In the genomic region with DNA sequence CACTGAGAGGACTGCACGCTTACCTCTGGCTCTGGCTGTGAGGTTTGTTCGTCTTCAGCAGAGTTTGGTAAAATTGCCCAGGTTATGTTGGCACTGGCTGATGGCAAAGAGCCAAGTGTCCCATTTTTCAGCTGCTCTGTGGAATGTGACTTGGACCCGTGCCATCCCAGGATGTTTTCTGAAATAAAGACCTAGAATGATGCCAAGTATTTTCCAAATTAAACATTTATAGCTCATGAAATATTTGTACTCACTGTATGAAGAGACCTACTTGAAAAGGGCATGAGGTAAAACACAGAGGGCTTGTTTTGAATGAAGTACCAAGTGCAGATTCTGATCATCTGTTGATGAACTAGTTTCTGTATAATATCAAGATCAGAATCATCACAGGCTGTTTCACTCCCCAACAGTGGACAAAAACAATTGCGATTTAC, we compare ENCODE assay signal across 18 cellular contexts.
A peak's percentile ranks its signal among the peaks of the same experiment; 100 is the strongest.
DNase-seq lines count a peak whose midpoint lies in the region; ATAC-seq and TF ChIP-seq lines count a peak whose summit lies in the region.
"Had no signal": no experiment of that assay in that cellular context is flagged by ENCODE, and none has a peak within 500 bp of the region (broad histone marks: within the 10 kb centered on the region; RNA-seq: fewer than 3 reads in every experiment).

No MANE protein-coding gene starts in this region.

- peak; percentile 40 to 53 for DNase-seq in NCI-H2081 (lab: John Stamatoyannopoulos, UW)
- DNase-seq in NCI-H2081 treated with DMSO at 0.1 percent for 48 hours (lab: John Stamatoyannopoulos, UW): no peak
- DNase-seq in PC-3: peak; percentile 58
- peak; percentile 8 for DNase-seq in fibroblast of the aortic adventitia (ENCODE audit: low read depth)
- DNase-seq in testis: peak; percentile 33
- DNase-seq in stimulated activated naive CD8-positive, alpha-beta T cell treated with anti-CD3 and anti-CD28 coated beads, Interleukin-15, amount 100 ng/mL, for 72 hours: no peak
- no peak for DNase-seq in trophoblast cell
- DNase-seq: activated CD4-positive, alpha-beta T cell treated with anti-CD3 and anti-CD28 coated beads for 4 hours; activated T-cell treated with anti-CD3 and anti-CD28 coated beads, Interleukin-2, amount 50 U/mL, for 4 hours; CD4-positive, CD25-positive, alpha-beta regulatory T cell; colonic mucosa; GOT3; NCI-H1930; T-helper 17 cell had no signal

- H3K79me2 ChIP-seq in PC-3 (ENCODE audit: low read length) (no peaks in the 10 kb centered on the region), trophoblast cell (ENCODE audit: control insufficient read depth, insufficient read depth, low read length, poor library complexity) (no peaks in the 10 kb centered on the region)
- H3K79me2 ChIP-seq: hepatocyte had no signal

- H2BK5ac ChIP-seq in trophoblast cell (ENCODE audit: low read depth, low read length, poor library complexity): no peak overlapping the region

- H3K4me3 ChIP-seq in PC-3 (ENCODE audit: low read length) (no peak overlapping the region), fibroblast of the aortic adventitia (ENCODE audit: low read depth, low read length) (no peak overlapping the region), testis (no peak overlapping the region), trophoblast cell (ENCODE audit: low read depth, low read length) (no peak overlapping the region)
- H3K4me3 ChIP-seq: colonic mucosa, hepatocyte, skin epidermis had no signal

- WGBS in testis, 2 donors: 69 to 77% methylated on average over 4 of the region's 4 CpGs
- no CpG with 5 or more reads among the region's 4 CpGs for WGBS in trophoblast cell (ENCODE audit: extremely low coverage, insufficient coverage, insufficient read length)

- peaks cover 16% of the 10 kb centered on the region for H3K27me3 Mint-ChIP-seq in stimulated activated naive CD8-positive, alpha-beta T cell treated with anti-CD3 and anti-CD28 coated beads, Interleukin-15, amount 100 ng/mL, for 72 hours

- TF ChIP-seq CTCF in PC-3 (conservative IDR thresholded peaks at IDR 0.05; ENCODE audit: low read depth, low read length): no peak
- no peak for TF ChIP-seq CTCF in fibroblast of the aortic adventitia (IDR thresholded peaks at IDR 0.05; ENCODE audit: insufficient read depth, low read length)
- TF ChIP-seq CTCF in testis (IDR thresholded peaks at IDR 0.05): no peak

- H4K91ac ChIP-seq in trophoblast cell (ENCODE audit: low read depth, low read length): no peak overlapping the region

- H3K9me3 ChIP-seq in PC-3 (ENCODE audit: low read length) (no peaks in the 10 kb centered on the region), testis (no peaks in the 10 kb centered on the region), trophoblast cell (ENCODE audit: insufficient read depth, low read depth, low read length) (no peaks in the 10 kb centered on the region)
- H3K9me3 ChIP-seq: colonic mucosa had no signal

- no peaks in the 10 kb centered on the region for H3K9me3 Mint-ChIP-seq in stimulated activated naive CD8-positive, alpha-beta T cell treated with anti-CD3 and anti-CD28 coated beads, Interleukin-15, amount 100 ng/mL, for 72 hours
- H3K9me3 Mint-ChIP-seq: activated T-cell treated with anti-CD3 and anti-CD28 coated beads, Interleukin-2, amount 50 U/mL, for 4 hours; CD4-positive, CD25-positive, alpha-beta regulatory T cell; neural crest cell had no signal

- no peaks in the 10 kb centered on the region for H3K4me1 Mint-ChIP-seq in stimulated activated naive CD8-positive, alpha-beta T cell treated with anti-CD3 and anti-CD28 coated beads, Interleukin-15, amount 100 ng/mL, for 72 hours
- H3K4me1 Mint-ChIP-seq: CD4-positive, CD25-positive, alpha-beta regulatory T cell; neural crest cell had no signal

- no peak overlapping the region for H3K27ac Mint-ChIP-seq in stimulated activated naive CD8-positive, alpha-beta T cell treated with anti-CD3 and anti-CD28 coated beads, Interleukin-15, amount 100 ng/mL, for 72 hours
- H3K27ac Mint-ChIP-seq: T-helper 17 cell had no signal

- H2AFZ ChIP-seq in PC-3 (ENCODE audit: low read length): no peak overlapping the region
- no peak overlapping the region for H2AFZ ChIP-seq in trophoblast cell (ENCODE audit: insufficient read depth, low read length, poor library complexity)
- H2AFZ ChIP-seq: hepatocyte had no signal

- H4K8ac ChIP-seq in trophoblast cell (ENCODE audit: low read depth, low read length): no peak overlapping the region

- no peak overlapping the region for H2BK120ac ChIP-seq in trophoblast cell (ENCODE audit: insufficient read depth, low read length, poor library complexity)

- H3K4me3 Mint-ChIP-seq in stimulated activated naive CD8-positive, alpha-beta T cell treated with anti-CD3 and anti-CD28 coated beads, Interleukin-15, amount 100 ng/mL, for 72 hours: no peak overlapping the region
- H3K4me3 Mint-ChIP-seq: activated T-cell treated with anti-CD3 and anti-CD28 coated beads, Interleukin-2, amount 50 U/mL, for 4 hours; CD4-positive, CD25-positive, alpha-beta regulatory T cell; neural crest cell; T-helper 17 cell had no signal

- H3K4ac ChIP-seq in trophoblast cell (ENCODE audit: low read depth, low read length): no peak overlapping the region

- no peak overlapping the region for H3K27ac ChIP-seq in PC-3 (ENCODE audit: low read length)
- no peak overlapping the region for H3K27ac ChIP-seq in testis
- no peak overlapping the region for H3K27ac ChIP-seq in trophoblast cell (ENCODE audit: low read depth, low read length)
- H3K27ac ChIP-seq: colonic mucosa, hepatocyte, skin epidermis had no signal

- H3K23ac ChIP-seq in trophoblast cell (ENCODE audit: low read length): no peak overlapping the region

- H3K36me3 ChIP-seq in PC-3 (ENCODE audit: low read depth, low read length) (no peaks in the 10 kb centered on the region), testis (ENCODE audit: low read depth, missing control alignments) (no peaks in the 10 kb centered on the region), trophoblast cell (ENCODE audit: control insufficient read depth in 1 of 2, insufficient read depth in 2 of 2, low read length in 2 of 2) (peaks cover 0 to 3% of the 10 kb centered on the region in 2 experiments)
- H3K36me3 ChIP-seq: colonic mucosa had no signal

- intact Hi-C loops in PC-3 (cut with micrococcal nuclease) (loop anchor here (10.0 kb wide), 1 partner anchor 412 kb away; no protein-coding TSS in a partner anchor), testis (cut with DNase I; ENCODE audit: low total_unique reads) (no loop called here)

- no peak overlapping the region for H4K12ac ChIP-seq in trophoblast cell (ENCODE audit: low read depth, low read length)

- H3K4me1 ChIP-seq in PC-3 (ENCODE audit: insufficient read depth, low read length) (peaks cover 10% of the 10 kb centered on the region; the same call in 1 of the 2 replicates), testis (peaks cover 3% of the 10 kb centered on the region), trophoblast cell (ENCODE audit: control insufficient read depth in 1 of 2, insufficient read depth in 2 of 2, low read length in 2 of 2) (no peaks in the 10 kb centered on the region)
- H3K4me1 ChIP-seq: colonic mucosa had no signal

- H3K14ac ChIP-seq in trophoblast cell (ENCODE audit: low read length): no peak overlapping the region

- CTCF ChIA-PET in PC-3 (lab: Charles Lee): no interaction called here

- no peaks in the 10 kb centered on the region for H3K79me1 ChIP-seq in trophoblast cell (ENCODE audit: low read length)

- H3K9ac ChIP-seq in PC-3 (ENCODE audit: low read length) (no peak overlapping the region), trophoblast cell (ENCODE audit: low read length) (no peak overlapping the region)

- no peaks in the 10 kb centered on the region for H3K27me3 ChIP-seq in PC-3 (ENCODE audit: low read length)
- H3K27me3 ChIP-seq in testis: no peaks in the 10 kb centered on the region
- H3K27me3 ChIP-seq in trophoblast cell (ENCODE audit: insufficient read depth, low read length): no peaks in the 10 kb centered on the region
- H3K27me3 ChIP-seq: colonic mucosa, hepatocyte had no signal

- no peak overlapping the region for H2AK5ac ChIP-seq in trophoblast cell (ENCODE audit: low read length)

- H3K9me2 ChIP-seq in PC-3 (replicated peaks; ENCODE audit: low read length): no peaks in the 10 kb centered on the region

- BruUV-seq in PC-3 (replicated peaks; lab: Mats Ljungman, UMichigan): no TSS peak

- H2BK12ac ChIP-seq in trophoblast cell (ENCODE audit: low read length): no peak overlapping the region

- no peak for TF ChIP-seq POLR2A in testis (IDR thresholded peaks at IDR 0.05)

- POLR2A ChIA-PET in PC-3 (lab: Charles Lee; ENCODE audit: unreplicated experiment): interaction anchor here (0.6 kb wide), 1 partner anchor 165 kb away, joined by 3 read pairs; no protein-coding TSS in a partner anchor

- H3K4me2 ChIP-seq in PC-3 (ENCODE audit: low read length) (no peak overlapping the region), trophoblast cell (ENCODE audit: low read length) (no peak overlapping the region)
- H3K4me2 ChIP-seq: hepatocyte had no signal

- ATAC-seq in PC-3 (peak; percentile 37), HG03039 (IDR thresholded peaks at IDR 0.05; ENCODE audit: unreplicated experiment) (no peak)
- no peak for ATAC-seq in stimulated activated naive CD8-positive, alpha-beta T cell treated with anti-CD3 and anti-CD28 coated beads, Interleukin-15, amount 100 ng/mL, for 72 hours
- ATAC-seq: activated T-cell treated with anti-CD3 and anti-CD28 coated beads, Interleukin-2, amount 50 U/mL, for 4 hours; T-helper 17 cell had no signal

- H4K20me1 ChIP-seq in PC-3 (ENCODE audit: low read length): no peaks in the 10 kb centered on the region

- H3F3A ChIP-seq in PC-3 (ENCODE audit: low read length, unreplicated experiment): no peaks in the 10 kb centered on the region

- no peak overlapping the region for H3K18ac ChIP-seq in trophoblast cell (ENCODE audit: low read length)

Comparison
In these comparisons a context has a peak if more than half of its experiments do, and no peak if none do; other contexts are left out.
1. DNase-seq: peak in NCI-H2081 (2 of 2), PC-3 (single experiment), fibroblast of the aortic adventitia (single experiment) and testis (single experiment); none in NCI-H2081 treated with DMSO at 0.1 percent for 48 hours (single experiment), stimulated activated naive CD8-positive, alpha-beta T cell treated with anti-CD3 and anti-CD28 coated beads, Interleukin-15, amount 100 ng/mL, for 72 hours (0 of 2) and trophoblast cell (0 of 2).